In genomic region chr19:29266001-29266400, GRCh38 we compare ENCODE assay signal across 26 cellular contexts.
"Had no signal": no experiment of that assay in that cellular context is flagged by ENCODE, and none has a peak within 500 bp of the region (broad histone marks: within the 10 kb centered on the region; RNA-seq: fewer than 3 reads in every experiment).

No MANE protein-coding gene starts in this region.

- H3K4me1 ChIP-seq: breast epithelium had no signal

- H3K9ac ChIP-seq: KMS-11, SK-N-SH had no signal

- H3K36me3 ChIP-seq: breast epithelium, MG63, WERI-Rb-1 had no signal

- H3K9me3 Mint-ChIP-seq: activated CD8-positive, alpha-beta T cell treated with anti-CD3 and anti-CD28 coated beads for 36 hours; activated T-cell treated with anti-CD3 and anti-CD28 coated beads, Interleukin-2, amount 50 U/mL, for 72 hours; activated T-helper 2 cell treated with anti-CD3 and anti-CD28 coated beads, Interferon-gamma antibody, Interleukin-2, Interleukin-4, amounts not matched to agents 10 μg/mL and 5 μg/mL and 100 μg/mL, durations not matched to agents 14 hours and 24 hours and 36 hours had no signal

- H3K4me3 ChIP-seq: breast epithelium, MG63 had no signal

- H3K4me3 Mint-ChIP-seq: activated CD8-positive, alpha-beta T cell treated with anti-CD3 and anti-CD28 coated beads for 36 hours; activated T-cell treated with anti-CD3 and anti-CD28 coated beads, Interleukin-2, amount 50 U/mL, for 72 hours had no signal

- ATAC-seq: activated CD4-positive, CD25-positive, alpha-beta regulatory T cell treated with anti-CD3 and anti-CD28 coated beads, Interleukin-2, amount 50 U/mL, for 24 hours; activated CD8-positive, alpha-beta T cell treated with anti-CD3 and anti-CD28 coated beads for 36 hours; activated T-cell treated with anti-CD3 and anti-CD28 coated beads, Interleukin-2, amount 50 U/mL, for 72 hours; Panc1 had no signal

- H3K4me2 ChIP-seq: KMS-11, SK-N-SH had no signal

- DNase-seq: activated CD4-positive, alpha-beta T cell treated with anti-CD3 and anti-CD28 coated beads for 4 hours; activated CD8-positive, alpha-beta T cell treated with anti-CD3 and anti-CD28 coated beads for 36 hours; activated gamma-delta T cell treated with Interleukin-2 at 50 U/mL for 16 hours; activated naive CD4-positive, alpha-beta T cell treated with anti-CD3 and anti-CD28 coated beads, Interleukin-2, amount 50 U/mL, for 16 hours; activated T-cell treated with anti-CD3 and anti-CD28 coated beads for 4 hours; activated T-cell treated with anti-CD3 and anti-CD28 coated beads, Interleukin-2, amount 50 U/mL, for 72 hours; aorta; MG63; MV-4-11; NCI-H1092 treated with DMSO at 0.1 percent for 48 hours; NCI-H1436 treated with DMSO at 0.1 percent for 48 hours; NCI-H187; NCI-H2081; NCI-H510A treated with DMSO at 0.1 percent for 48 hours; NCI-H69; NK-92 treated with Interleukin-12 subunit alpha and Interleukin-12 subunit beta, amount 100 ng/mL, for 24 hours; OCI-M1; RPMI8226; SK-N-SH; T-helper 1 cell; WERI-Rb-1 had no signal

- H3K27ac ChIP-seq: breast epithelium, KMS-11, WERI-Rb-1 had no signal

- H3K27ac Mint-ChIP-seq: activated CD8-positive, alpha-beta T cell treated with anti-CD3 and anti-CD28 coated beads for 36 hours; activated T-cell treated with anti-CD3 and anti-CD28 coated beads, Interleukin-2, amount 50 U/mL, for 72 hours; activated T-helper 2 cell treated with anti-CD3 and anti-CD28 coated beads, Interferon-gamma antibody, Interleukin-2, Interleukin-4, amounts not matched to agents 10 μg/mL and 5 μg/mL and 100 μg/mL, durations not matched to agents 14 hours and 24 hours and 36 hours had no signal

- H3K9me3 ChIP-seq: breast epithelium, MG63, SK-N-SH had no signal
